ENCODE assay signal across 2 cellular contexts in genomic region chr1:161084205-161084988, GRCh38.
TF ChIP-seq lines count a peak whose summit lies in the region.

No MANE protein-coding gene starts in this region.

TF ChIP-seq in A549, 52 proteins besides CTCF, POLR2A, EP300 and RAD21:
- TF ChIP-seq FOXS1 (CRISPR knock-in tag; IDR thresholded peaks at IDR 0.05), result no peak
- no peak for TF ChIP-seq HOXA7 (CRISPR knock-in tag; IDR thresholded peaks at IDR 0.05)
- TF ChIP-seq NFE2L2 (conservative IDR thresholded peaks at IDR 0.05; ENCODE audit: low read length), result no peak
- TF ChIP-seq MAFK (IDR thresholded peaks at IDR 0.05; ENCODE audit: partially characterized antibody), result no peak
- no peak for TF ChIP-seq FOSB (CRISPR knock-in tag; IDR thresholded peaks at IDR 0.05)
- TF ChIP-seq EHF (CRISPR knock-in tag; IDR thresholded peaks at IDR 0.05), result no peak
- no peak for TF ChIP-seq FOSL2 (IDR thresholded peaks at IDR 0.05)
- TF ChIP-seq FOSL2 (CRISPR knock-in tag; IDR thresholded peaks at IDR 0.05), result no peak
- TF ChIP-seq KDM1A (IDR thresholded peaks at IDR 0.05; ENCODE audit: low read depth), result no peak
- no peak for TF ChIP-seq RNF2 (IDR thresholded peaks at IDR 0.05; ENCODE audit: borderline replicate concordance, low read depth)
- no peak for TF ChIP-seq E2F6 (IDR thresholded peaks at IDR 0.05; ENCODE audit: borderline replicate concordance, low read depth)
- no peak for TF ChIP-seq MAZ (IDR thresholded peaks at IDR 0.05; ENCODE audit: borderline replicate concordance, low read depth, low read length)
- no peak for TF ChIP-seq RARB (CRISPR knock-in tag; IDR thresholded peaks at IDR 0.05)
- no peak for TF ChIP-seq HOXB13 (CRISPR knock-in tag; IDR thresholded peaks at IDR 0.05; ENCODE audit: low read depth)
- TF ChIP-seq HES2 (IDR thresholded peaks at IDR 0.05), result no peak
TF ChIP-seq in A549: peak in this region for 0.

TF ChIP-seq in IMR-90, 13 proteins besides CTCF, POLR2A, EP300 and RAD21:
- no peak for TF ChIP-seq MAFK (IDR thresholded peaks at IDR 0.05; ENCODE audit: low read depth, low read length)
- no peak for TF ChIP-seq MXI1 (IDR thresholded peaks at IDR 0.05; ENCODE audit: borderline replicate concordance, low read depth, low read length)
- TF ChIP-seq CHD1 (IDR thresholded peaks at IDR 0.05; ENCODE audit: low read depth, low read length), result no peak
